1 cellular context compared by ENCODE assay signal in the genomic region with DNA sequence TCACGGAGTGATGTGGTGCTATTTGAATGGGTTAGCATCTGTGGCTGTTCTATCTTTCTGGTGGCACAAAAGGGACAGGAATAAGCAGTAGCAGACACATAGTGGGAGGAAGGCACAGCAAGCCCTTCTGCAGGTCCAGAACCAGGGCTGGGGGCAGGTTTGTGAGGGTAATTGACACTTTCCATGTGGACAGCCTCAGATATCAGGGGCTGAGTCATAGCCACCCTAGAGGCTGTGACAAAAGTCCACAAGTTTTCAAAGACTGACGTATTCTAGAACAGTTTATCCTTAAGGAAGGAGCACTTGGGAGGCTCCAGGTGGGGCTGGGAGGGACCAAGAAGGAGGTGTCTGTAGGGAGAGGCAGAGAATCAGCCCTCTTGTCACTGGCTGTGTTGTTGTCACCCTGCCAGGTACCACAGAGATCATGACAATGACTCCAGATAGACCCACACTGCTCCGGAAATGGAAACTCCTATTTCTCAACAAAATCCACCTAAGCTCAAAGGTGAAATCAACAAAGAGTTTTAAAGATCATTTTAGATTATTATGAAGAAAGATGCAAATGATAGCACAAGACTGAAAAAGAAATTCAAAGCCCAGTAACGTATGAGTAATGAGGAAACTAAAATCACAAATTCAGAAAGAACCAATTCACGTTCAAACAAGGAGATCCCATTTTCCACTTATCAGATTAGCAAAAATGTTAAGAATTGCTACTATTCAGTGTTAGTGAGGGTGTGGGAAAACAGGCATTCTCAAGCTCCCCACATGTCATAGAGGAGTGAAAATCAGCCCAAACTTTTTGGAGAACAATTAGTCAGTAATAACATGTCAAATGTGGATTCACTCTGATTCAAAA.
TF ChIP-seq lines count a peak whose summit lies in the region.

No MANE protein-coding gene starts in this region.

TF ChIP-seq in K562, 482 proteins besides CTCF, POLR2A, EP300 and RAD21 (continued from another document and continues in another):
- TF ChIP-seq, protein P1, sequence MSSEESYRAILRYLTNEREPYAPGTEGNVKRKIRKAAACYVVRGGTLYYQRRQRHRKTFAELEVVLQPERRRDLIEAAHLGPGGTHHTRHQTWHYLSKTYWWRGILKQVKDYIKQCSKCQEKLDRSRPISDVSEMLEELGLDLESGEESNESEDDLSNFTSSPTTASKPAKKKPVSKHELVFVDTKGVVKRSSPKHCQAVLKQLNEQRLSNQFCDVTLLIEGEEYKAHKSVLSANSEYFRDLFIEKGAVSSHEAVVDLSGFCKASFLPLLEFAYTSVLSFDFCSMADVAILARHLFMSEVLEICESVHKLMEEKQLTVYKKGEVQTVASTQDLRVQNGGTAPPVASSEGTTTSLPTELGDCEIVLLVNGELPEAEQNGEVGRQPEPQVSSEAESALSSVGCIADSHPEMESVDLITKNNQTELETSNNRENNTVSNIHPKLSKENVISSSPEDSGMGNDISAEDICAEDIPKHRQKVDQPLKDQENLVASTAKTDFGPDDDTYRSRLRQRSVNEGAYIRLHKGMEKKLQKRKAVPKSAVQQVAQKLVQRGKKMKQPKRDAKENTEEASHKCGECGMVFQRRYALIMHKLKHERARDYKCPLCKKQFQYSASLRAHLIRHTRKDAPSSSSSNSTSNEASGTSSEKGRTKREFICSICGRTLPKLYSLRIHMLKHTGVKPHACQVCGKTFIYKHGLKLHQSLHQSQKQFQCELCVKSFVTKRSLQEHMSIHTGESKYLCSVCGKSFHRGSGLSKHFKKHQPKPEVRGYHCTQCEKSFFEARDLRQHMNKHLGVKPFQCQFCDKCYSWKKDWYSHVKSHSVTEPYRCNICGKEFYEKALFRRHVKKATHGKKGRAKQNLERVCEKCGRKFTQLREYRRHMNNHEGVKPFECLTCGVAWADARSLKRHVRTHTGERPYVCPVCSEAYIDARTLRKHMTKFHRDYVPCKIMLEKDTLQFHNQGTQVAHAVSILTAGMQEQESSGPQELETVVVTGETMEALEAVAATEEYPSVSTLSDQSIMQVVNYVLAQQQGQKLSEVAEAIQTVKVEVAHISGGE (CRISPR knock-in tag; IDR thresholded peaks at IDR 0.05) = no peak
- no peak for TF ChIP-seq DIDO1 (tag; IDR thresholded peaks at IDR 0.05; ENCODE audit: low read depth)
- TF ChIP-seq, protein P2, sequence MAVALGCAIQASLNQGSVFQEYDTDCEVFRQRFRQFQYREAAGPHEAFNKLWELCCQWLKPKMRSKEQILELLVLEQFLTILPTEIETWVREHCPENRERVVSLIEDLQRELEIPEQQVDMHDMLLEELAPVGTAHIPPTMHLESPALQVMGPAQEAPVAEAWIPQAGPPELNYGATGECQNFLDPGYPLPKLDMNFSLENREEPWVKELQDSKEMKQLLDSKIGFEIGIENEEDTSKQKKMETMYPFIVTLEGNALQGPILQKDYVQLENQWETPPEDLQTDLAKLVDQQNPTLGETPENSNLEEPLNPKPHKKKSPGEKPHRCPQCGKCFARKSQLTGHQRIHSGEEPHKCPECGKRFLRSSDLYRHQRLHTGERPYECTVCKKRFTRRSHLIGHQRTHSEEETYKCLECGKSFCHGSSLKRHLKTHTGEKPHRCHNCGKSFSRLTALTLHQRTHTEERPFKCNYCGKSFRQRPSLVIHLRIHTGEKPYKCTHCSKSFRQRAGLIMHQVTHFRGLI (CRISPR knock-in tag; IDR thresholded peaks at IDR 0.05) = no peak
- no peak for TF ChIP-seq SAFB2 (IDR thresholded peaks at IDR 0.05; ENCODE audit: borderline replicate concordance, low read depth, low read length, severe bottlenecking)
- TF ChIP-seq, protein P3, sequence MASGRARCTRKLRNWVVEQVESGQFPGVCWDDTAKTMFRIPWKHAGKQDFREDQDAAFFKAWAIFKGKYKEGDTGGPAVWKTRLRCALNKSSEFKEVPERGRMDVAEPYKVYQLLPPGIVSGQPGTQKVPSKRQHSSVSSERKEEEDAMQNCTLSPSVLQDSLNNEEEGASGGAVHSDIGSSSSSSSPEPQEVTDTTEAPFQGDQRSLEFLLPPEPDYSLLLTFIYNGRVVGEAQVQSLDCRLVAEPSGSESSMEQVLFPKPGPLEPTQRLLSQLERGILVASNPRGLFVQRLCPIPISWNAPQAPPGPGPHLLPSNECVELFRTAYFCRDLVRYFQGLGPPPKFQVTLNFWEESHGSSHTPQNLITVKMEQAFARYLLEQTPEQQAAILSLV (tag; IDR thresholded peaks at IDR 0.05) = no peak
- TF ChIP-seq RFX5 (IDR thresholded peaks at IDR 0.05; ENCODE audit: low read depth, low read length) = no peak
- TF ChIP-seq, protein P4, sequence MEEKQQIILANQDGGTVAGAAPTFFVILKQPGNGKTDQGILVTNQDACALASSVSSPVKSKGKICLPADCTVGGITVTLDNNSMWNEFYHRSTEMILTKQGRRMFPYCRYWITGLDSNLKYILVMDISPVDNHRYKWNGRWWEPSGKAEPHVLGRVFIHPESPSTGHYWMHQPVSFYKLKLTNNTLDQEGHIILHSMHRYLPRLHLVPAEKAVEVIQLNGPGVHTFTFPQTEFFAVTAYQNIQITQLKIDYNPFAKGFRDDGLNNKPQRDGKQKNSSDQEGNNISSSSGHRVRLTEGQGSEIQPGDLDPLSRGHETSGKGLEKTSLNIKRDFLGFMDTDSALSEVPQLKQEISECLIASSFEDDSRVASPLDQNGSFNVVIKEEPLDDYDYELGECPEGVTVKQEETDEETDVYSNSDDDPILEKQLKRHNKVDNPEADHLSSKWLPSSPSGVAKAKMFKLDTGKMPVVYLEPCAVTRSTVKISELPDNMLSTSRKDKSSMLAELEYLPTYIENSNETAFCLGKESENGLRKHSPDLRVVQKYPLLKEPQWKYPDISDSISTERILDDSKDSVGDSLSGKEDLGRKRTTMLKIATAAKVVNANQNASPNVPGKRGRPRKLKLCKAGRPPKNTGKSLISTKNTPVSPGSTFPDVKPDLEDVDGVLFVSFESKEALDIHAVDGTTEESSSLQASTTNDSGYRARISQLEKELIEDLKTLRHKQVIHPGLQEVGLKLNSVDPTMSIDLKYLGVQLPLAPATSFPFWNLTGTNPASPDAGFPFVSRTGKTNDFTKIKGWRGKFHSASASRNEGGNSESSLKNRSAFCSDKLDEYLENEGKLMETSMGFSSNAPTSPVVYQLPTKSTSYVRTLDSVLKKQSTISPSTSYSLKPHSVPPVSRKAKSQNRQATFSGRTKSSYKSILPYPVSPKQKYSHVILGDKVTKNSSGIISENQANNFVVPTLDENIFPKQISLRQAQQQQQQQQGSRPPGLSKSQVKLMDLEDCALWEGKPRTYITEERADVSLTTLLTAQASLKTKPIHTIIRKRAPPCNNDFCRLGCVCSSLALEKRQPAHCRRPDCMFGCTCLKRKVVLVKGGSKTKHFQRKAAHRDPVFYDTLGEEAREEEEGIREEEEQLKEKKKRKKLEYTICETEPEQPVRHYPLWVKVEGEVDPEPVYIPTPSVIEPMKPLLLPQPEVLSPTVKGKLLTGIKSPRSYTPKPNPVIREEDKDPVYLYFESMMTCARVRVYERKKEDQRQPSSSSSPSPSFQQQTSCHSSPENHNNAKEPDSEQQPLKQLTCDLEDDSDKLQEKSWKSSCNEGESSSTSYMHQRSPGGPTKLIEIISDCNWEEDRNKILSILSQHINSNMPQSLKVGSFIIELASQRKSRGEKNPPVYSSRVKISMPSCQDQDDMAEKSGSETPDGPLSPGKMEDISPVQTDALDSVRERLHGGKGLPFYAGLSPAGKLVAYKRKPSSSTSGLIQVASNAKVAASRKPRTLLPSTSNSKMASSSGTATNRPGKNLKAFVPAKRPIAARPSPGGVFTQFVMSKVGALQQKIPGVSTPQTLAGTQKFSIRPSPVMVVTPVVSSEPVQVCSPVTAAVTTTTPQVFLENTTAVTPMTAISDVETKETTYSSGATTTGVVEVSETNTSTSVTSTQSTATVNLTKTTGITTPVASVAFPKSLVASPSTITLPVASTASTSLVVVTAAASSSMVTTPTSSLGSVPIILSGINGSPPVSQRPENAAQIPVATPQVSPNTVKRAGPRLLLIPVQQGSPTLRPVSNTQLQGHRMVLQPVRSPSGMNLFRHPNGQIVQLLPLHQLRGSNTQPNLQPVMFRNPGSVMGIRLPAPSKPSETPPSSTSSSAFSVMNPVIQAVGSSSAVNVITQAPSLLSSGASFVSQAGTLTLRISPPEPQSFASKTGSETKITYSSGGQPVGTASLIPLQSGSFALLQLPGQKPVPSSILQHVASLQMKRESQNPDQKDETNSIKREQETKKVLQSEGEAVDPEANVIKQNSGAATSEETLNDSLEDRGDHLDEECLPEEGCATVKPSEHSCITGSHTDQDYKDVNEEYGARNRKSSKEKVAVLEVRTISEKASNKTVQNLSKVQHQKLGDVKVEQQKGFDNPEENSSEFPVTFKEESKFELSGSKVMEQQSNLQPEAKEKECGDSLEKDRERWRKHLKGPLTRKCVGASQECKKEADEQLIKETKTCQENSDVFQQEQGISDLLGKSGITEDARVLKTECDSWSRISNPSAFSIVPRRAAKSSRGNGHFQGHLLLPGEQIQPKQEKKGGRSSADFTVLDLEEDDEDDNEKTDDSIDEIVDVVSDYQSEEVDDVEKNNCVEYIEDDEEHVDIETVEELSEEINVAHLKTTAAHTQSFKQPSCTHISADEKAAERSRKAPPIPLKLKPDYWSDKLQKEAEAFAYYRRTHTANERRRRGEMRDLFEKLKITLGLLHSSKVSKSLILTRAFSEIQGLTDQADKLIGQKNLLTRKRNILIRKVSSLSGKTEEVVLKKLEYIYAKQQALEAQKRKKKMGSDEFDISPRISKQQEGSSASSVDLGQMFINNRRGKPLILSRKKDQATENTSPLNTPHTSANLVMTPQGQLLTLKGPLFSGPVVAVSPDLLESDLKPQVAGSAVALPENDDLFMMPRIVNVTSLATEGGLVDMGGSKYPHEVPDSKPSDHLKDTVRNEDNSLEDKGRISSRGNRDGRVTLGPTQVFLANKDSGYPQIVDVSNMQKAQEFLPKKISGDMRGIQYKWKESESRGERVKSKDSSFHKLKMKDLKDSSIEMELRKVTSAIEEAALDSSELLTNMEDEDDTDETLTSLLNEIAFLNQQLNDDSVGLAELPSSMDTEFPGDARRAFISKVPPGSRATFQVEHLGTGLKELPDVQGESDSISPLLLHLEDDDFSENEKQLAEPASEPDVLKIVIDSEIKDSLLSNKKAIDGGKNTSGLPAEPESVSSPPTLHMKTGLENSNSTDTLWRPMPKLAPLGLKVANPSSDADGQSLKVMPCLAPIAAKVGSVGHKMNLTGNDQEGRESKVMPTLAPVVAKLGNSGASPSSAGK (IDR thresholded peaks at IDR 0.05) = no peak
- TF ChIP-seq, protein P5, sequence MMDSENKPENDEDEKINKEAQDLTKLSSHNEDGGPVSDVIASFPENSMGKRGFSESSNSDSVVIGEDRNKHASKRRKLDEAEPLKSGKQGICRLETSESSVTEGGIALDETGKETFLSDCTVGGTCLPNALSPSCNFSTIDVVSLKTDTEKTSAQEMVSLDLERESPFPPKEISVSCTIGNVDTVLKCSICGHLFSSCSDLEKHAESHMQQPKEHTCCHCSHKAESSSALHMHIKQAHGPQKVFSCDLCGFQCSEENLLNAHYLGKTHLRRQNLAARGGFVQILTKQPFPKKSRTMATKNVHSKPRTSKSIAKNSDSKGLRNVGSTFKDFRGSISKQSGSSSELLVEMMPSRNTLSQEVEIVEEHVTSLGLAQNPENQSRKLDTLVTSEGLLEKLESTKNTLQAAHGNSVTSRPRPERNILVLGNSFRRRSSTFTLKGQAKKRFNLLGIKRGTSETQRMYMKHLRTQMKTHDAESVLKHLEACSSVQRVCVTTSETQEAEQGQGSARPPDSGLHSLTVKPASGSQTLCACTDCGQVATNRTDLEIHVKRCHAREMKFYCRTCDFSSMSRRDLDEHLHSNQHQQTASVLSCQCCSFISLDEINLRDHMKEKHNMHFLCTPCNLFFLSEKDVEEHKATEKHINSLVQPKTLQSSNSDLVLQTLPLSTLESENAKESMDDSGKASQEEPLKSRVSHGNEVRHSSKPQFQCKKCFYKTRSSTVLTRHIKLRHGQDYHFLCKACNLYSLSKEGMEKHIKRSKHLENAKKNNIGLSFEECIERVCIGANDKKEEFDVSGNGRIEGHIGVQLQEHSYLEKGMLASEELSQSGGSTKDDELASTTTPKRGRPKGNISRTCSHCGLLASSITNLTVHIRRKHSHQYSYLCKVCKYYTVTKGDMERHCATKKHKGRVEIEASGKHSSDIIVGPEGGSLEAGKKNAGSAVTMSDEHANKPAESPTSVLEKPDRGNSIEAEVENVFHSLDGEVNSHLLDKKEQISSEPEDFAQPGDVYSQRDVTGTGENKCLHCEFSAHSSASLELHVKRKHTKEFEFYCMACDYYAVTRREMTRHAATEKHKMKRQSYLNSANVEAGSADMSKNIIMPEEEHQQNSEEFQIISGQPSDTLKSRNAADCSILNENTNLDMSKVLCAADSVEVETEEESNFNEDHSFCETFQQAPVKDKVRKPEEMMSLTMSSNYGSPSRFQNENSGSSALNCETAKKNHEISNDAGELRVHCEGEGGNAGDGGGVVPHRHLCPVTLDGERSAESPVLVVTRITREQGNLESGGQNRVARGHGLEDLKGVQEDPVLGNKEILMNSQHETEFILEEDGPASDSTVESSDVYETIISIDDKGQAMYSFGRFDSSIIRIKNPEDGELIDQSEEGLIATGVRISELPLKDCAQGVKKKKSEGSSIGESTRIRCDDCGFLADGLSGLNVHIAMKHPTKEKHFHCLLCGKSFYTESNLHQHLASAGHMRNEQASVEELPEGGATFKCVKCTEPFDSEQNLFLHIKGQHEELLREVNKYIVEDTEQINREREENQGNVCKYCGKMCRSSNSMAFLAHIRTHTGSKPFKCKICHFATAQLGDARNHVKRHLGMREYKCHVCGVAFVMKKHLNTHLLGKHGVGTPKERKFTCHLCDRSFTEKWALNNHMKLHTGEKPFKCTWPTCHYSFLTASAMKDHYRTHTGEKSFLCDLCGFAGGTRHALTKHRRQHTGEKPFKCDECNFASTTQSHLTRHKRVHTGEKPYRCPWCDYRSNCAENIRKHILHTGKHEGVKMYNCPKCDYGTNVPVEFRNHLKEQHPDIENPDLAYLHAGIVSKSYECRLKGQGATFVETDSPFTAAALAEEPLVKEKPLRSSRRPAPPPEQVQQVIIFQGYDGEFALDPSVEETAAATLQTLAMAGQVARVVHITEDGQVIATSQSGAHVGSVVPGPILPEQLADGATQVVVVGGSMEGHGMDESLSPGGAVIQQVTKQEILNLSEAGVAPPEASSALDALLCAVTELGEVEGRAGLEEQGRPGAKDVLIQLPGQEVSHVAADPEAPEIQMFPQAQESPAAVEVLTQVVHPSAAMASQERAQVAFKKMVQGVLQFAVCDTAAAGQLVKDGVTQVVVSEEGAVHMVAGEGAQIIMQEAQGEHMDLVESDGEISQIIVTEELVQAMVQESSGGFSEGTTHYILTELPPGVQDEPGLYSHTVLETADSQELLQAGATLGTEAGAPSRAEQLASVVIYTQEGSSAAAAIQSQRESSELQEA (IDR thresholded peaks at IDR 0.05; ENCODE audit: low read depth) = no peak
- peak; percentile 92 for TF ChIP-seq JUND (IDR thresholded peaks at IDR 0.05; ENCODE audit: borderline replicate concordance, low read depth, low read length)
- TF ChIP-seq JUND (tag; IDR thresholded peaks at IDR 0.05; ENCODE audit: borderline replicate concordance, low read depth, low read length) = peak; percentile 76; the same call in 1 of the 3 replicates
- no peak for TF ChIP-seq NEUROD1 (IDR thresholded peaks at IDR 0.05; ENCODE audit: borderline replicate concordance, low read depth, low read length, partially characterized antibody)
- no peak for TF ChIP-seq PHF8 (IDR thresholded peaks at IDR 0.05; ENCODE audit: borderline replicate concordance, low read length)
- no peak for TF ChIP-seq TARDBP (IDR thresholded peaks at IDR 0.05)
- no peak for TF ChIP-seq ZNF699 (CRISPR knock-in tag; IDR thresholded peaks at IDR 0.05; ENCODE audit: insufficient replicate concordance)
- TF ChIP-seq CSDE1 (IDR thresholded peaks at IDR 0.05) = no peak
- no peak for TF ChIP-seq CC2D1A (IDR thresholded peaks at IDR 0.05)
- TF ChIP-seq, protein P6, sequence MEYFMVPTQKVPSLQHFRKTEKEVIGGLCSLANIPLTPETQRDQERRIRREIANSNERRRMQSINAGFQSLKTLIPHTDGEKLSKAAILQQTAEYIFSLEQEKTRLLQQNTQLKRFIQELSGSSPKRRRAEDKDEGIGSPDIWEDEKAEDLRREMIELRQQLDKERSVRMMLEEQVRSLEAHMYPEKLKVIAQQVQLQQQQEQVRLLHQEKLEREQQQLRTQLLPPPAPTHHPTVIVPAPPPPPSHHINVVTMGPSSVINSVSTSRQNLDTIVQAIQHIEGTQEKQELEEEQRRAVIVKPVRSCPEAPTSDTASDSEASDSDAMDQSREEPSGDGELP (CRISPR knock-in tag; IDR thresholded peaks at IDR 0.05; ENCODE audit: borderline replicate concordance) = no peak
